38 cellular contexts compared by ENCODE assay signal in the genomic region with DNA sequence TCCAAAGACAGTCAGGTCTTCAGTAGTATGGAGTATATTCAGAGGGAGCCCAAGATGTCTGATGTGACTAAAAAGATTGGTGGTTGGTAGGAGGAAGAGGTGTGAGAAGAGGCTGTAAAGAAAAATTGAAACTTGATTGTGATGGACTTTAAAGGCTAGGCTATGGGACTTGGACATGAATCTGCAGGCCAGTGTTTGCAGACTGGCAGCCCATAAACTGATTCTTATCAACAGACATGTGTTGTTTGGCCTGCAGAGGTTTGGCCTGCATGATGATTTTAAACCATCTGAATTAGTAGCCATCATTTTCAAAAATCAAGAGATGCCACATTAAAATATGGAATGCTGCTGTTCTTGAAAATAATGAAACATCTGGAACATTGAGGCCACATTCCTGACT. TPM values are rescaled to one million over a fixed set of nuclear protein-coding genes. Genes with fewer than 3 reads are reported as not detected.
"Had no signal": no experiment of that assay in that cellular context is flagged by ENCODE, and none has a peak within 500 bp of the region (broad histone marks: within the 10 kb centered on the region; RNA-seq: fewer than 3 reads in every experiment).

No MANE protein-coding gene starts in this region.

- H3K27ac Mint-ChIP-seq: activated CD4-positive, alpha-beta memory T cell treated with anti-CD3 and anti-CD28 coated beads, Interleukin-2, amount 10 ng/mL, durations not matched to agents 7 days and 5 days; activated CD4-positive, alpha-beta T cell treated with anti-CD3 and anti-CD28 coated beads for 36 hours; activated CD4-positive, alpha-beta T cell treated with anti-CD3 and anti-CD28 coated beads, Interleukin-2, amount 10 ng/mL, durations not matched to agents 7 days and 5 days; activated CD8-positive, alpha-beta memory T cell treated with anti-CD3 and anti-CD28 coated beads, Interleukin-2, amount 10 ng/mL, durations not matched to agents 7 days and 5 days; activated CD8-positive, alpha-beta T cell treated with anti-CD3 and anti-CD28 coated beads, Interleukin-2, amount 10 ng/mL, durations not matched to agents 7 days and 5 days; activated naive CD4-positive, alpha-beta T cell treated with anti-CD3 and anti-CD28 coated beads, Interleukin-2, amount 10 ng/mL, durations not matched to agents 7 days and 5 days; activated naive CD4-positive, alpha-beta T cell treated with anti-CD3 and anti-CD28 coated beads, Interleukin-2, amount 50 U/mL, for 24 hours; activated naive CD8-positive, alpha-beta T cell; activated T-cell treated with anti-CD3 and anti-CD28 coated beads, Interleukin-2, amount 50 U/mL, for 24 hours; activated T-helper 2 cell treated with anti-CD3 and anti-CD28 coated beads, Interferon-gamma antibody, Interleukin-2, Interleukin-4, amounts not matched to agents 10 μg/mL and 5 μg/mL and 100 μg/mL, durations not matched to agents 14 hours and 24 hours and 36 hours; brain; T-helper 1 cell treated with Interleukin-12 subunit alpha and Interleukin-12 subunit beta and Interleukin-4 antibody, amounts not matched to agents 30 μg/mL and 1 μg/mL, for 36 hours; T-helper 2 cell treated with Interferon-gamma antibody and Interleukin-4, amounts not matched to agents 5 μg/mL and 100 μg/mL, for 36 hours; WTC11 had no signal

- H3K4me3 Mint-ChIP-seq: activated CD4-positive, alpha-beta memory T cell treated with anti-CD3 and anti-CD28 coated beads, Interleukin-2, amount 10 ng/mL, durations not matched to agents 7 days and 5 days; activated CD4-positive, alpha-beta T cell treated with anti-CD3 and anti-CD28 coated beads for 36 hours; activated CD4-positive, alpha-beta T cell treated with anti-CD3 and anti-CD28 coated beads, Interleukin-2, amount 10 ng/mL, durations not matched to agents 7 days and 5 days; activated CD8-positive, alpha-beta memory T cell treated with anti-CD3 and anti-CD28 coated beads, Interleukin-2, amount 10 ng/mL, durations not matched to agents 7 days and 5 days; activated CD8-positive, alpha-beta T cell treated with anti-CD3 and anti-CD28 coated beads, Interleukin-2, amount 10 ng/mL, durations not matched to agents 7 days and 5 days; activated naive CD4-positive, alpha-beta T cell treated with anti-CD3 and anti-CD28 coated beads, Interleukin-2, amount 10 ng/mL, durations not matched to agents 7 days and 5 days; activated naive CD4-positive, alpha-beta T cell treated with anti-CD3 and anti-CD28 coated beads, Interleukin-2, amount 50 U/mL, for 24 hours; activated naive CD8-positive, alpha-beta T cell; activated T-cell treated with anti-CD3 and anti-CD28 coated beads, Interleukin-2, amount 50 U/mL, for 24 hours; brain; central memory CD8-positive, alpha-beta T cell; T-helper 1 cell treated with Interleukin-12 subunit alpha and Interleukin-12 subunit beta and Interleukin-4 antibody, amounts not matched to agents 30 μg/mL and 1 μg/mL, for 36 hours; T-helper 2 cell treated with Interferon-gamma antibody and Interleukin-4, amounts not matched to agents 5 μg/mL and 100 μg/mL, for 36 hours; WTC11 had no signal

- H3K4me1 Mint-ChIP-seq: activated CD4-positive, alpha-beta memory T cell treated with anti-CD3 and anti-CD28 coated beads, Interleukin-2, amount 10 ng/mL, durations not matched to agents 7 days and 5 days; activated CD4-positive, alpha-beta T cell treated with anti-CD3 and anti-CD28 coated beads for 36 hours; activated CD4-positive, alpha-beta T cell treated with anti-CD3 and anti-CD28 coated beads, Interleukin-2, amount 10 ng/mL, durations not matched to agents 7 days and 5 days; activated CD8-positive, alpha-beta memory T cell treated with anti-CD3 and anti-CD28 coated beads, Interleukin-2, amount 10 ng/mL, durations not matched to agents 7 days and 5 days; activated naive CD4-positive, alpha-beta T cell treated with anti-CD3 and anti-CD28 coated beads, Interleukin-2, amount 10 ng/mL, durations not matched to agents 7 days and 5 days; activated naive CD4-positive, alpha-beta T cell treated with anti-CD3 and anti-CD28 coated beads, Interleukin-2, amount 50 U/mL, for 24 hours; brain; central memory CD8-positive, alpha-beta T cell had no signal

- H3K9me3 ChIP-seq: ascending aorta had no signal

- H3K36me3 ChIP-seq: ascending aorta, cardiac muscle cell, WERI-Rb-1 had no signal

- ATAC-seq: activated CD4-positive, alpha-beta T cell treated with anti-CD3 and anti-CD28 coated beads for 36 hours; activated CD4-positive, CD25-positive, alpha-beta regulatory T cell treated with anti-CD3 and anti-CD28 coated beads, Interleukin-2, amount 50 U/mL, for 24 hours; activated CD8-positive, alpha-beta memory T cell treated with anti-CD3 and anti-CD28 coated beads, Interleukin-2, amount 10 ng/mL, durations not matched to agents 7 days and 5 days; activated CD8-positive, alpha-beta T cell treated with anti-CD3 and anti-CD28 coated beads, Interleukin-2, amount 10 ng/mL, durations not matched to agents 7 days and 5 days; WTC11 had no signal

- H3K27ac ChIP-seq: ascending aorta, cardiac muscle cell, WERI-Rb-1 had no signal

- H3K9me3 Mint-ChIP-seq: activated CD4-positive, alpha-beta memory T cell treated with anti-CD3 and anti-CD28 coated beads, Interleukin-2, amount 10 ng/mL, durations not matched to agents 7 days and 5 days; activated CD4-positive, alpha-beta T cell treated with anti-CD3 and anti-CD28 coated beads, Interleukin-2, amount 10 ng/mL, durations not matched to agents 7 days and 5 days; activated naive CD4-positive, alpha-beta T cell treated with anti-CD3 and anti-CD28 coated beads, Interleukin-2, amount 10 ng/mL, durations not matched to agents 7 days and 5 days; activated naive CD4-positive, alpha-beta T cell treated with anti-CD3 and anti-CD28 coated beads, Interleukin-2, amount 50 U/mL, for 24 hours; activated T-cell treated with anti-CD3 and anti-CD28 coated beads, Interleukin-2, amount 50 U/mL, for 24 hours; activated T-helper 2 cell treated with anti-CD3 and anti-CD28 coated beads, Interferon-gamma antibody, Interleukin-2, Interleukin-4, amounts not matched to agents 10 μg/mL and 5 μg/mL and 100 μg/mL, durations not matched to agents 14 hours and 24 hours and 36 hours; T-helper 1 cell treated with Interleukin-12 subunit alpha and Interleukin-12 subunit beta and Interleukin-4 antibody, amounts not matched to agents 30 μg/mL and 1 μg/mL, for 36 hours; T-helper 2 cell treated with Interferon-gamma antibody and Interleukin-4, amounts not matched to agents 5 μg/mL and 100 μg/mL, for 36 hours had no signal

- FAIRE-seq: bronchial epithelial cell, TTC549 had no signal

- DNase-seq: activated CD4-positive, alpha-beta memory T cell treated with anti-CD3 and anti-CD28 coated beads, Interleukin-2, amount 10 ng/mL, durations not matched to agents 7 days and 5 days; activated CD4-positive, alpha-beta T cell treated with anti-CD3 and anti-CD28 coated beads for 1 hour; activated CD4-positive, alpha-beta T cell treated with anti-CD3 and anti-CD28 coated beads for 36 hours; activated CD4-positive, alpha-beta T cell treated with anti-CD3 and anti-CD28 coated beads for 48 hours; activated CD4-positive, alpha-beta T cell treated with anti-CD3 and anti-CD28 coated beads, Interleukin-2, amount 10 ng/mL, durations not matched to agents 7 days and 5 days; activated CD4-positive, alpha-beta T cell treated with anti-CD3 and anti-CD28 coated beads, Interleukin-2, amount 50 U/mL, for 48 hours; activated CD4-positive, CD25-positive, alpha-beta regulatory T cell; activated CD8-positive, alpha-beta memory T cell treated with anti-CD3 and anti-CD28 coated beads for 24 hours; activated CD8-positive, alpha-beta memory T cell treated with anti-CD3 and anti-CD28 coated beads, Interleukin-2, amount 10 ng/mL, durations not matched to agents 7 days and 5 days; activated CD8-positive, alpha-beta memory T cell treated with anti-CD3 and anti-CD28 coated beads, Interleukin-2, amount 50 U/mL, for 48 hours; activated CD8-positive, alpha-beta T cell treated with anti-CD3 and anti-CD28 coated beads, Interleukin-2, amount 10 ng/mL, durations not matched to agents 7 days and 5 days; activated effector memory CD4-positive, alpha-beta T cell treated with Interleukin-2 at 50 U/mL for 16 hours; activated gamma-delta T cell; activated naive CD4-positive, alpha-beta T cell treated with anti-CD3 and anti-CD28 coated beads, Interleukin-2, amount 10 ng/mL, durations not matched to agents 7 days and 5 days; activated naive CD4-positive, alpha-beta T cell treated with Interleukin-2 at 50 U/mL for 16 hours; activated T-cell treated with anti-CD3 and anti-CD28 coated beads, Interleukin-2, amount 50 U/mL, for 24 hours; activated T-cell treated with anti-CD3 and anti-CD28 coated beads, Interleukin-2, amount 50 U/mL, for 48 hours; amygdala; anterior cingulate cortex; caudate nucleus; cerebellar nuclear complex; T-helper 1 cell; T-helper 2 cell; T-helper 9 cell; WERI-Rb-1 had no signal

- H3K4me3 ChIP-seq: ascending aorta, cardiac muscle cell had no signal

- H3K4me1 ChIP-seq: ascending aorta had no signal

- H3K27me3 Mint-ChIP-seq: activated CD8-positive, alpha-beta memory T cell treated with anti-CD3 and anti-CD28 coated beads, Interleukin-2, amount 10 ng/mL, durations not matched to agents 7 days and 5 days; central memory CD8-positive, alpha-beta T cell had no signal

- H3K36me3 Mint-ChIP-seq: activated CD8-positive, alpha-beta memory T cell treated with anti-CD3 and anti-CD28 coated beads, Interleukin-2, amount 10 ng/mL, durations not matched to agents 7 days and 5 days; activated naive CD4-positive, alpha-beta T cell treated with anti-CD3 and anti-CD28 coated beads, Interleukin-2, amount 10 ng/mL, durations not matched to agents 7 days and 5 days; activated naive CD4-positive, alpha-beta T cell treated with anti-CD3 and anti-CD28 coated beads, Interleukin-2, amount 50 U/mL, for 24 hours; activated naive CD8-positive, alpha-beta T cell; brain; WTC11 had no signal

- H3K27me3 ChIP-seq: ascending aorta, cardiac muscle cell had no signal

RNA-seq across cellular contexts. Expression of gene AR, which starts 5.4 kb away (rescaled TPM):
- total RNA-seq: activated CD4-positive, alpha-beta T cell treated with anti-CD3 and anti-CD28 coated beads for 36 hours; activated CD4-positive, alpha-beta T cell treated with anti-CD3 and anti-CD28 coated beads, Interleukin-2, amount 10 ng/mL, durations not matched to agents 7 days and 5 days; activated CD8-positive, alpha-beta T cell treated with anti-CD3 and anti-CD28 coated beads, Interleukin-2, amount 10 ng/mL, durations not matched to agents 7 days and 5 days had no signal
